ENCODE assay signal across 20 cellular contexts in the genomic region with DNA sequence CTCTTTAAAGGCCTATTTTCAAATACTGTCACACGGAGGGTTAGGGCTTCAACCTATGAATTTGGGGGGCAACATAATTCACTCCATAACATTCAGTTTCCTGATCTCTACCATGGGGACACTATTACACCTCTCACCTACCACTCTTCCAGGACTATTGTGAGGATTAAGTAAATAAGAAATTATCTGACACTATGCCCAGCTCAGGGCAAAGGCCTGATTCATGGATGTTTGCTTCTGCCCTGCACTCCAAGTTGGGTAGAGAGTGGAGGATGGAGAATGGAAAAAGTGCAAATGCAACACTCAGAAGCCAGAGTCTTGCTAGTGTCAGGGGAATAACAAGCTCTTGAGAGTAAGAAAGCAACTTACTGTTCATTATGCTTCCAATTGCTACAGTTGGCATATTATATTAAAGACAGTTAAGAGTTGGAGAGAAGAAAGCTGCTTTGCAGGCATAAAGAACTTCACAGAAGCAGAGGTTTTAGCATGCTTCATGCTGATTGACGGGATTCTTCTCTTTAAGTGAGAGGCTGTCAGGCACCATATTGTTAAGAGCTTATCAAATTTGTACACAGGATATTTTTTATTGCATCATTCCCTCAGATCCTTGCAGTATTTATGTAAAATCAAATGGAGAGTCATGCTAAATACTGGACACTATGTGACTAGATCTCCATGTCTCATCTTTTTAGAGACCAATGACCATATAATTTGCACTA.
"Had no signal": no experiment of that assay in that cellular context is flagged by ENCODE, and none has a peak within 500 bp of the region (broad histone marks: within the 10 kb centered on the region; RNA-seq: fewer than 3 reads in every experiment).

No MANE protein-coding gene starts in this region.

- H3K27me3 ChIP-seq: gastrocnemius medialis, neural progenitor cell, sigmoid colon, tibial nerve, upper lobe of left lung had no signal

- H3K4me3 ChIP-seq: dorsolateral prefrontal cortex, gastrocnemius medialis, mucosa of descending colon, neural progenitor cell, sigmoid colon, spleen, thoracic aorta, tibial nerve, upper lobe of left lung had no signal

- ATAC-seq: gastrocnemius medialis; mucosa of descending colon; stimulated activated memory B cell treated with anti-CD40 and anti-IgM and Interleukin-4, amounts not matched to agents 10 μg/mL and 1 μg/mL and 100 μg/mL, for 72 hours; stimulated activated naive CD8-positive, alpha-beta T cell treated with anti-CD3 and anti-CD28 coated beads, Interleukin-15, Interleukin-2, amounts not matched to agents 100 U/mL and 50 U/mL, for 24 hours had no signal

- DNase-seq: cortex of kidney; dorsolateral prefrontal cortex; effector CD4-positive, alpha-beta T cell; endodermal cell; gastrocnemius medialis; head of caudate nucleus; mesenchymal stem cell; mucosa of descending colon; naive B cell; sigmoid colon; spleen; stimulated activated CD4-positive, alpha-beta T cell treated with anti-CD3 and anti-CD28 coated beads, Interleukin-4, amount 100 ng/mL, for 4 hours; stimulated activated naive CD8-positive, alpha-beta T cell treated with anti-CD3 and anti-CD28 coated beads, Interleukin-15, Interleukin-2, amounts not matched to agents 100 U/mL and 50 U/mL, for 24 hours; upper lobe of left lung had no signal

- H3K27ac ChIP-seq: dorsolateral prefrontal cortex, epithelial cell of prostate, neural progenitor cell, parathyroid adenoma, sigmoid colon, spleen, thoracic aorta, tibial nerve, upper lobe of left lung had no signal

- H3K4me2 ChIP-seq: neural progenitor cell had no signal

- H3K4me1 ChIP-seq: parathyroid adenoma, sigmoid colon, spleen, tibial nerve had no signal

- H2AFZ ChIP-seq: neural progenitor cell, parathyroid adenoma had no signal

- H3K36me3 ChIP-seq: gastrocnemius medialis, neural progenitor cell, sigmoid colon, spleen, thoracic aorta, tibial nerve, upper lobe of left lung had no signal

- H3K9me3 ChIP-seq: gastrocnemius medialis, mucosa of descending colon, sigmoid colon, spleen, thoracic aorta, upper lobe of left lung had no signal

- H3K79me2 ChIP-seq: parathyroid adenoma had no signal

- H3K9ac ChIP-seq: neural progenitor cell, parathyroid adenoma had no signal
